In genomic region chr7:66591801-66592596, GRCh38 we compare ENCODE assay signal across 1 cellular context.
TF ChIP-seq lines count a peak whose summit lies in the region.

No MANE protein-coding gene starts in this region.

TF ChIP-seq in HepG2, 621 proteins besides CTCF, POLR2A, EP300 and RAD21 (continued from another document and continues in another):
- 0 out of 2 replicates have a peak, but pooled peaks have one; percentile 24 for TF ChIP-seq ZIK1 (CRISPR knock-in tag; IDR thresholded peaks at IDR 0.05; ENCODE audit: borderline replicate concordance, low read depth)
- no peak for TF ChIP-seq MIER2 (CRISPR knock-in tag; IDR thresholded peaks at IDR 0.05)
- 0 out of 2 replicates have a peak, but pooled peaks have one; percentile 51 for TF ChIP-seq TOPORS (CRISPR knock-in tag; IDR thresholded peaks at IDR 0.05)
- no peak; the same call in 1 of the 2 replicates for TF ChIP-seq GFI1 (CRISPR knock-in tag; IDR thresholded peaks at IDR 0.05; ENCODE audit: borderline replicate concordance)
- TF ChIP-seq GATAD1 (CRISPR knock-in tag; IDR thresholded peaks at IDR 0.05): peak; percentile 91
- TF ChIP-seq GATA4 (IDR thresholded peaks at IDR 0.05; ENCODE audit: borderline replicate concordance, low read depth): peak; percentile 53; the same call in 1 of the 2 replicates
- no peak for TF ChIP-seq TCF7L2 (IDR thresholded peaks at IDR 0.05; ENCODE audit: low read depth, low read length)
- peak; percentile 40; the same call in 1 of the 2 replicates for TF ChIP-seq BCL6 (CRISPR knock-in tag; IDR thresholded peaks at IDR 0.05)
- TF ChIP-seq PHF8 (CRISPR knock-in tag; IDR thresholded peaks at IDR 0.05): peak; percentile 90
- no peak for TF ChIP-seq NKX3-1 (CRISPR knock-in tag; IDR thresholded peaks at IDR 0.05)
- TF ChIP-seq ISX (CRISPR knock-in tag; conservative IDR thresholded peaks at IDR 0.05): no peak
- TF ChIP-seq ZBTB40 (IDR thresholded peaks at IDR 0.05): no peak
- TF ChIP-seq ZBTB40 (CRISPR knock-in tag; IDR thresholded peaks at IDR 0.05): no peak; the same call in 1 of the 2 replicates
- no peak for TF ChIP-seq FOSL1 (CRISPR knock-in tag; IDR thresholded peaks at IDR 0.05; ENCODE audit: borderline replicate concordance)
- TF ChIP-seq AHDC1 (CRISPR knock-in tag; IDR thresholded peaks at IDR 0.05; ENCODE audit: borderline replicate concordance): no peak
- TF ChIP-seq ZNF589 (CRISPR knock-in tag; conservative IDR thresholded peaks at IDR 0.05): peak; percentile 80; the same call in 1 of the 2 replicates
- peak; percentile 40; the same call in 1 of the 2 replicates for TF ChIP-seq ATF2 (CRISPR knock-in tag; IDR thresholded peaks at IDR 0.05)
- TF ChIP-seq ZNF790 (CRISPR knock-in tag; IDR thresholded peaks at IDR 0.05; ENCODE audit: borderline replicate concordance): peak; percentile 21; the same call in 1 of the 2 replicates
- TF ChIP-seq TEAD3 (CRISPR knock-in tag; optimal IDR thresholded peaks at IDR 0.05; ENCODE audit: borderline replicate concordance): peak; percentile 85
- TF ChIP-seq TEAD2 (CRISPR knock-in tag; IDR thresholded peaks at IDR 0.05): no peak
- TF ChIP-seq ZGPAT (CRISPR knock-in tag; IDR thresholded peaks at IDR 0.05): no peak; the same call in 1 of the 2 replicates
- no peak for TF ChIP-seq ATM (IDR thresholded peaks at IDR 0.05; ENCODE audit: borderline replicate concordance)
- peak; percentile 18; the same call in 1 of the 2 replicates for TF ChIP-seq ZNF460 (CRISPR knock-in tag; IDR thresholded peaks at IDR 0.05; ENCODE audit: borderline replicate concordance)
- peak; percentile 90 for TF ChIP-seq HNRNPLL (IDR thresholded peaks at IDR 0.05; ENCODE audit: low read depth, low read length, poor library complexity, severe bottlenecking)
- TF ChIP-seq RNF219 (CRISPR knock-in tag; IDR thresholded peaks at IDR 0.05): no peak
- TF ChIP-seq ZFP36L2 (CRISPR knock-in tag; IDR thresholded peaks at IDR 0.05): no peak
- TF ChIP-seq ZNF142 (CRISPR knock-in tag; IDR thresholded peaks at IDR 0.05): peak; percentile 72
- TF ChIP-seq GLI4 (CRISPR knock-in tag; IDR thresholded peaks at IDR 0.05; ENCODE audit: borderline replicate concordance): no peak
